2 cellular contexts compared by ENCODE assay signal in genomic region chr9:124854161-124854560, GRCh38.
TF ChIP-seq lines count a peak whose summit lies in the region.

No MANE protein-coding gene starts in this region.

TF ChIP-seq in GM23338, 12 proteins besides CTCF, POLR2A, EP300 and RAD21 (continued from another document):
- no peak for TF ChIP-seq JUNB (IDR thresholded peaks at IDR 0.05; ENCODE audit: unreplicated experiment)
- TF ChIP-seq REST (IDR thresholded peaks at IDR 0.05; ENCODE audit: unreplicated experiment), result no peak
- TF ChIP-seq POLR2AphosphoS5 (IDR thresholded peaks at IDR 0.05; ENCODE audit: low read depth), result no peak
- no peak for TF ChIP-seq EZH2phosphoT487 (IDR thresholded peaks at IDR 0.05; ENCODE audit: unreplicated experiment)
- TF ChIP-seq EZH2 (IDR thresholded peaks at IDR 0.05; ENCODE audit: low read depth, unreplicated experiment), result no peak
- TF ChIP-seq ZNF462 (CRISPR knock-in tag; IDR thresholded peaks at IDR 0.05), result no peak

TF ChIP-seq in SK-N-SH treated with all-trans-retinoic acid at 6 μM for 48 hours, 23 proteins besides CTCF, POLR2A, EP300 and RAD21:
- no peak for TF ChIP-seq TSHZ2 (CRISPR knock-in tag; IDR thresholded peaks at IDR 0.05)
- TF ChIP-seq BACH2 (CRISPR knock-in tag; IDR thresholded peaks at IDR 0.05; ENCODE audit: borderline replicate concordance), result no peak
- no peak for TF ChIP-seq ZNF70 (CRISPR knock-in tag; IDR thresholded peaks at IDR 0.05)
